12 cellular contexts compared by ENCODE assay signal in the genomic region with DNA sequence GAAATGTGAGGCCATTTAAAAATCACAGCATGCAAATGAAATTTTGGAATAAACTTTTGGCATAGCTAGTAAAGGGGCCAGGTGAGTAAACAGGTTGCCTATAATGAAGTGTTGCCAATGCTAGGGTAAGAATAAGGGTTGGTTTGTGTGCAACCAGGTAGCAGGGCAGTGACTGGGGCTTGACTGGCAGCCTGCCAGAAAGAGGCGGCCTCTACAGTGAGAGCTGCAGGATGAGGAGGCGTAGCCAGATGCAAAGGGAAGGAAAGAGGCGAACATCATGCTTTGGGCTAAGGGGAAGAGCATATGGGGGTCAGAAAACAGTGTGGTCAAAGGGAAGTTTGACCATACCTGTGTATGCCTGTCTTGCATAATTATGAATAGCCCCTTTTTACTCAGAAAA.
DNase-seq lines count a peak whose midpoint lies in the region; TF ChIP-seq lines count a peak whose summit lies in the region.
"Had no signal": no experiment of that assay in that cellular context is flagged by ENCODE, and none has a peak within 500 bp of the region (broad histone marks: within the 10 kb centered on the region; RNA-seq: fewer than 3 reads in every experiment).

No MANE protein-coding gene starts in this region.

- in situ Hi-C loops in mammary epithelial cell (cut with MboI; ENCODE audit: low sequenced_read_pairs in 2 of 2) (no loop called here), transverse colon (cut with MboI; ENCODE audit: low pct_ligation_motif_present in 1 of 4, low pct_unique_long_range_greater_than_20kb in 1 of 4, low sequenced_read_pairs in 3 of 4) (no loop called here)

- no peaks in the 10 kb centered on the region for H3K36me3 Mint-ChIP-seq in MCF 10A (ENCODE audit: insufficient read depth, unreplicated experiment)
- H3K36me3 Mint-ChIP-seq: activated CD4-positive, alpha-beta memory T cell treated with anti-CD3 and anti-CD28 coated beads for 36 hours had no signal

- H3K9me3 ChIP-seq in mammary epithelial cell (replicated peaks; ENCODE audit: insufficient read depth, low read length) (no peaks in the 10 kb centered on the region), transverse colon (no peaks in the 10 kb centered on the region)
- H3K9me3 ChIP-seq: Peyer's patch, thoracic aorta had no signal

- no peak for TF ChIP-seq EP300 in transverse colon (IDR thresholded peaks at IDR 0.05; ENCODE audit: low read depth)

- CTCF ChIA-PET in MCF 10A (lab: Yijun Ruan, JAX) = no interaction called here
- CTCF ChIA-PET in mammary epithelial cell (lab: Charles Lee; ENCODE audit: low non-redundant PET) = no interaction called here

- peaks cover 5% of the 10 kb centered on the region for H3K9me3 Mint-ChIP-seq in MCF 10A (ENCODE audit: unreplicated experiment)
- H3K9me3 Mint-ChIP-seq: activated CD4-positive, alpha-beta memory T cell treated with anti-CD3 and anti-CD28 coated beads for 36 hours had no signal

- BruUV-seq in MCF 10A (replicated peaks; lab: Mats Ljungman, UMichigan) (no TSS peak), mammary epithelial cell (replicated peaks; lab: Mats Ljungman, UMichigan) (no TSS peak)

- H3K4me2 ChIP-seq in mammary epithelial cell (ENCODE audit: insufficient read depth, low read depth, low read length) = no peak overlapping the region

- no peak overlapping the region for H3K27ac Mint-ChIP-seq in MCF 10A (ENCODE audit: low read depth, unreplicated experiment)
- H3K27ac Mint-ChIP-seq: activated CD4-positive, alpha-beta memory T cell treated with anti-CD3 and anti-CD28 coated beads for 36 hours had no signal

- H3K4me3 Mint-ChIP-seq in MCF 10A (ENCODE audit: unreplicated experiment) = no peak overlapping the region
- H3K4me3 Mint-ChIP-seq: activated CD4-positive, alpha-beta memory T cell treated with anti-CD3 and anti-CD28 coated beads for 36 hours had no signal

- no peak overlapping the region for H3K9ac ChIP-seq in mammary epithelial cell (ENCODE audit: insufficient read depth, low read length)

- TF ChIP-seq CTCF in MCF 10A (IDR thresholded peaks at IDR 0.05; ENCODE audit: unreplicated experiment) (no peak), mammary epithelial cell (conservative IDR thresholded peaks at IDR 0.05 in 1 of 2, IDR thresholded peaks at IDR 0.05 in 1 of 2; ENCODE audit: extremely low read depth in 1 of 2, insufficient read depth in 1 of 2, low read depth in 1 of 2, low read length in 2 of 2) (no peak), transverse colon (IDR thresholded peaks at IDR 0.05) (no peak)

- intact Hi-C loops in MCF 10A (cut with micrococcal nuclease) (no loop called here), mammary epithelial cell (cut with micrococcal nuclease) (no loop called here), transverse colon (cut with DNase I; ENCODE audit: low total_unique reads) (no loop called here)

- no peak overlapping the region for H2AFZ ChIP-seq in mammary epithelial cell (ENCODE audit: low read depth, low read length)

- POLR2A ChIA-PET in MCF 10A (lab: Yijun Ruan, JAX) = no interaction called here

- H3K4me1 Mint-ChIP-seq in MCF 10A (ENCODE audit: insufficient read depth, unreplicated experiment) = no peaks in the 10 kb centered on the region

- no peak for TF ChIP-seq POLR2A in transverse colon (IDR thresholded peaks at IDR 0.05)

- no peak overlapping the region for H3K4me3 ChIP-seq in mammary epithelial cell (replicated peaks in 1 of 3; ENCODE audit: insufficient read depth in 1 of 3, low read depth in 2 of 3, low read length in 3 of 3)
- H3K4me3 ChIP-seq in transverse colon = no peak overlapping the region
- H3K4me3 ChIP-seq: Peyer's patch, thoracic aorta had no signal

- peak; percentile 13 for DNase-seq in MCF 10A (ENCODE audit: unreplicated experiment)
- no peak for DNase-seq in mammary epithelial cell
- DNase-seq in NCI-H2029 (lab: John Stamatoyannopoulos, UW) = peak; percentile 85
- DNase-seq in SHP77 treated with DMSO at 0.1 percent for 48 hours (lab: John Stamatoyannopoulos, UW) = peak; percentile 43
- DNase-seq in transverse colon = peak; percentile 24
- no peak for DNase-seq in NCI-H1694 treated with DMSO at 0.1 percent for 48 hours (lab: John Stamatoyannopoulos, UW)
- no peak for DNase-seq in cerebellar nuclear complex (lab: John Stamatoyannopoulos, UW)
- no peak for DNase-seq in T-helper 1 cell
- DNase-seq: activated CD4-positive, alpha-beta memory T cell treated with anti-CD3 and anti-CD28 coated beads for 36 hours; aorta had no signal

- 44% methylated on average over 3 of the region's 3 CpGs for WGBS in mammary epithelial cell (ENCODE audit: low coverage, missing lambda C conversion rate)
- WGBS in transverse colon (ENCODE audit: low coverage in 1 of 2), 2 donors = 55 to 82% methylated on average over 3 of the region's 3 CpGs

- H3K4me1 ChIP-seq in mammary epithelial cell (ENCODE audit: insufficient read depth, low read length) (no peaks in the 10 kb centered on the region), transverse colon (no peaks in the 10 kb centered on the region)
- H3K4me1 ChIP-seq: Peyer's patch had no signal

- dilution Hi-C loops in mammary epithelial cell (cut with HindIII; ENCODE audit: low sequenced_read_pairs) = no loop called here

- H3K27ac ChIP-seq in mammary epithelial cell (ENCODE audit: insufficient read depth, low read depth, low read length) (no peak overlapping the region), transverse colon (no peak overlapping the region)
- H3K27ac ChIP-seq: Peyer's patch, thoracic aorta had no signal

- H3K27me3 ChIP-seq in mammary epithelial cell (ENCODE audit: insufficient read depth, low read length) (no peaks in the 10 kb centered on the region), transverse colon (peaks cover 4% of the 10 kb centered on the region)
- H3K27me3 ChIP-seq: Peyer's patch had no signal

- no peaks in the 10 kb centered on the region for H3K79me2 ChIP-seq in mammary epithelial cell (ENCODE audit: insufficient read depth, low read length)

- H3K36me3 ChIP-seq in mammary epithelial cell (ENCODE audit: insufficient read depth, low read length) = no peaks in the 10 kb centered on the region
- no peaks in the 10 kb centered on the region for H3K36me3 ChIP-seq in transverse colon
- H3K36me3 ChIP-seq: Peyer's patch, thoracic aorta had no signal

- H3K27me3 Mint-ChIP-seq in MCF 10A (ENCODE audit: insufficient read depth, unreplicated experiment) = peaks cover 59% of the 10 kb centered on the region

- H4K20me1 ChIP-seq in mammary epithelial cell (ENCODE audit: insufficient read depth, low read length) = no peaks in the 10 kb centered on the region

Comparison
In these comparisons a context has a peak if more than half of its experiments do, and no peak if none do; other contexts are left out.
1. DNase-seq: peak in MCF 10A (single experiment), NCI-H2029 (single experiment), SHP77 treated with DMSO at 0.1 percent for 48 hours (single experiment) and transverse colon (single experiment); none in mammary epithelial cell (single experiment), NCI-H1694 treated with DMSO at 0.1 percent for 48 hours (single experiment), cerebellar nuclear complex (0 of 2) and T-helper 1 cell (0 of 5).